1 cellular context compared by ENCODE assay signal in the genomic region with DNA sequence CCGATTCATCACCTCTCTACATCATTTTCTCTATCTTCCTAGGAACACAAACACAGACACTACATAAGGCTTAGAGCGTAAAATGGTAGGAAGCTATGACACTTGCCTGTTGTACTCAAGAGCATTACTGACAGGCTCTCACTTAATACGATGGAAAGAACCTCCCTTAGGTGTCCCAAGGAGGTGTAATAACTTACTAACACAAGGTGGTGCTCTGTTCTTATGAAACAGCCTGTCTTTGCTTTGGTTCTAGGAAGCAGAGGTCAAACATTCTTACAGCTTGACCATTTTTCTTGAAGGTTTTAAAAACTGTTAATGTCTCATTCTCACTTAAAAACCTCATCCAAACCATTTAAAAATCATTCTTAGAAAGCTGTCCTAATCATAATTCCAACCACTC.
TF ChIP-seq lines count a peak whose summit lies in the region.

No MANE protein-coding gene starts in this region.

TF ChIP-seq in HepG2, 621 proteins besides CTCF, POLR2A, EP300 and RAD21 (continued from another document and continues in another):
- TF ChIP-seq, protein P1, sequence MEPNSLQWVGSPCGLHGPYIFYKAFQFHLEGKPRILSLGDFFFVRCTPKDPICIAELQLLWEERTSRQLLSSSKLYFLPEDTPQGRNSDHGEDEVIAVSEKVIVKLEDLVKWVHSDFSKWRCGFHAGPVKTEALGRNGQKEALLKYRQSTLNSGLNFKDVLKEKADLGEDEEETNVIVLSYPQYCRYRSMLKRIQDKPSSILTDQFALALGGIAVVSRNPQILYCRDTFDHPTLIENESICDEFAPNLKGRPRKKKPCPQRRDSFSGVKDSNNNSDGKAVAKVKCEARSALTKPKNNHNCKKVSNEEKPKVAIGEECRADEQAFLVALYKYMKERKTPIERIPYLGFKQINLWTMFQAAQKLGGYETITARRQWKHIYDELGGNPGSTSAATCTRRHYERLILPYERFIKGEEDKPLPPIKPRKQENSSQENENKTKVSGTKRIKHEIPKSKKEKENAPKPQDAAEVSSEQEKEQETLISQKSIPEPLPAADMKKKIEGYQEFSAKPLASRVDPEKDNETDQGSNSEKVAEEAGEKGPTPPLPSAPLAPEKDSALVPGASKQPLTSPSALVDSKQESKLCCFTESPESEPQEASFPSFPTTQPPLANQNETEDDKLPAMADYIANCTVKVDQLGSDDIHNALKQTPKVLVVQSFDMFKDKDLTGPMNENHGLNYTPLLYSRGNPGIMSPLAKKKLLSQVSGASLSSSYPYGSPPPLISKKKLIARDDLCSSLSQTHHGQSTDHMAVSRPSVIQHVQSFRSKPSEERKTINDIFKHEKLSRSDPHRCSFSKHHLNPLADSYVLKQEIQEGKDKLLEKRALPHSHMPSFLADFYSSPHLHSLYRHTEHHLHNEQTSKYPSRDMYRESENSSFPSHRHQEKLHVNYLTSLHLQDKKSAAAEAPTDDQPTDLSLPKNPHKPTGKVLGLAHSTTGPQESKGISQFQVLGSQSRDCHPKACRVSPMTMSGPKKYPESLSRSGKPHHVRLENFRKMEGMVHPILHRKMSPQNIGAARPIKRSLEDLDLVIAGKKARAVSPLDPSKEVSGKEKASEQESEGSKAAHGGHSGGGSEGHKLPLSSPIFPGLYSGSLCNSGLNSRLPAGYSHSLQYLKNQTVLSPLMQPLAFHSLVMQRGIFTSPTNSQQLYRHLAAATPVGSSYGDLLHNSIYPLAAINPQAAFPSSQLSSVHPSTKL (CRISPR knock-in tag; IDR thresholded peaks at IDR 0.05): peak; percentile 46; the same call in 1 of the 2 replicates
- no peak for TF ChIP-seq ZNF660 (CRISPR knock-in tag; IDR thresholded peaks at IDR 0.05; ENCODE audit: borderline replicate concordance, low read depth)
- peak; percentile 38; the same call in 1 of the 2 replicates for TF ChIP-seq GATAD2A (CRISPR knock-in tag; IDR thresholded peaks at IDR 0.05)
- TF ChIP-seq, protein P2, sequence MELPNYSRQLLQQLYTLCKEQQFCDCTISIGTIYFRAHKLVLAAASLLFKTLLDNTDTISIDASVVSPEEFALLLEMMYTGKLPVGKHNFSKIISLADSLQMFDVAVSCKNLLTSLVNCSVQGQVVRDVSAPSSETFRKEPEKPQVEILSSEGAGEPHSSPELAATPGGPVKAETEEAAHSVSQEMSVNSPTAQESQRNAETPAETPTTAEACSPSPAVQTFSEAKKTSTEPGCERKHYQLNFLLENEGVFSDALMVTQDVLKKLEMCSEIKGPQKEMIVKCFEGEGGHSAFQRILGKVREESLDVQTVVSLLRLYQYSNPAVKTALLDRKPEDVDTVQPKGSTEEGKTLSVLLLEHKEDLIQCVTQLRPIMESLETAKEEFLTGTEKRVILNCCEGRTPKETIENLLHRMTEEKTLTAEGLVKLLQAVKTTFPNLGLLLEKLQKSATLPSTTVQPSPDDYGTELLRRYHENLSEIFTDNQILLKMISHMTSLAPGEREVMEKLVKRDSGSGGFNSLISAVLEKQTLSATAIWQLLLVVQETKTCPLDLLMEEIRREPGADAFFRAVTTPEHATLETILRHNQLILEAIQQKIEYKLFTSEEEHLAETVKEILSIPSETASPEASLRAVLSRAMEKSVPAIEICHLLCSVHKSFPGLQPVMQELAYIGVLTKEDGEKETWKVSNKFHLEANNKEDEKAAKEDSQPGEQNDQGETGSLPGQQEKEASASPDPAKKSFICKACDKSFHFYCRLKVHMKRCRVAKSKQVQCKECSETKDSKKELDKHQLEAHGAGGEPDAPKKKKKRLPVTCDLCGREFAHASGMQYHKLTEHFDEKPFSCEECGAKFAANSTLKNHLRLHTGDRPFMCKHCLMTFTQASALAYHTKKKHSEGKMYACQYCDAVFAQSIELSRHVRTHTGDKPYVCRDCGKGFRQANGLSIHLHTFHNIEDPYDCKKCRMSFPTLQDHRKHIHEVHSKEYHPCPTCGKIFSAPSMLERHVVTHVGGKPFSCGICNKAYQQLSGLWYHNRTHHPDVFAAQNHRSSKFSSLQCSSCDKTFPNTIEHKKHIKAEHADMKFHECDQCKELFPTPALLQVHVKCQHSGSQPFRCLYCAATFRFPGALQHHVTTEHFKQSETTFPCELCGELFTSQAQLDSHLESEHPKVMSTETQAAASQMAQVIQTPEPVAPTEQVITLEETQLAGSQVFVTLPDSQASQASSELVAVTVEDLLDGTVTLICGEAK (IDR thresholded peaks at IDR 0.05): no peak
- TF ChIP-seq, protein P2 (CRISPR knock-in tag; IDR thresholded peaks at IDR 0.05): no peak
- TF ChIP-seq ZNF577 (CRISPR knock-in tag; IDR thresholded peaks at IDR 0.05; ENCODE audit: borderline replicate concordance, low read depth): no peak
- no peak for TF ChIP-seq SP1 (IDR thresholded peaks at IDR 0.05)
- no peak for TF ChIP-seq SP1 (CRISPR knock-in tag; IDR thresholded peaks at IDR 0.05)
- TF ChIP-seq MXD4 (CRISPR knock-in tag; IDR thresholded peaks at IDR 0.05): no peak
- TF ChIP-seq POLR2AphosphoS5 (IDR thresholded peaks at IDR 0.05; ENCODE audit: low read depth, low read length): no peak
- no peak for TF ChIP-seq MAFF (IDR thresholded peaks at IDR 0.05; ENCODE audit: low read depth, low read length)
- TF ChIP-seq KMT2A (CRISPR knock-in tag; IDR thresholded peaks at IDR 0.05): no peak
- TF ChIP-seq, protein P3, sequence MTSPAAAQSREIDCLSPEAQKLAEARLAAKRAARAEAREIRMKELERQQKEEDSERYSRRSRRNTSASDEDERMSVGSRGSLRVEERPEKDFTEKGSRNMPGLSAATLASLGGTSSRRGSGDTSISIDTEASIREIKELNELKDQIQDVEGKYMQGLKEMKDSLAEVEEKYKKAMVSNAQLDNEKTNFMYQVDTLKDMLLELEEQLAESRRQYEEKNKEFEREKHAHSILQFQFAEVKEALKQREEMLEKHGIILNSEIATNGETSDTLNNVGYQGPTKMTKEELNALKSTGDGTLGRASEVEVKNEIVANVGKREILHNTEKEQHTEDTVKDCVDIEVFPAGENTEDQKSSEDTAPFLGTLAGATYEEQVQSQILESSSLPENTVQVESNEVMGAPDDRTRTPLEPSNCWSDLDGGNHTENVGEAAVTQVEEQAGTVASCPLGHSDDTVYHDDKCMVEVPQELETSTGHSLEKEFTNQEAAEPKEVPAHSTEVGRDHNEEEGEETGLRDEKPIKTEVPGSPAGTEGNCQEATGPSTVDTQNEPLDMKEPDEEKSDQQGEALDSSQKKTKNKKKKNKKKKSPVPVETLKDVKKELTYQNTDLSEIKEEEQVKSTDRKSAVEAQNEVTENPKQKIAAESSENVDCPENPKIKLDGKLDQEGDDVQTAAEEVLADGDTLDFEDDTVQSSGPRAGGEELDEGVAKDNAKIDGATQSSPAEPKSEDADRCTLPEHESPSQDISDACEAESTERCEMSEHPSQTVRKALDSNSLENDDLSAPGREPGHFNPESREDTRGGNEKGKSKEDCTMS (CRISPR knock-in tag; conservative IDR thresholded peaks at IDR 0.05): no peak
- TF ChIP-seq, protein P4, sequence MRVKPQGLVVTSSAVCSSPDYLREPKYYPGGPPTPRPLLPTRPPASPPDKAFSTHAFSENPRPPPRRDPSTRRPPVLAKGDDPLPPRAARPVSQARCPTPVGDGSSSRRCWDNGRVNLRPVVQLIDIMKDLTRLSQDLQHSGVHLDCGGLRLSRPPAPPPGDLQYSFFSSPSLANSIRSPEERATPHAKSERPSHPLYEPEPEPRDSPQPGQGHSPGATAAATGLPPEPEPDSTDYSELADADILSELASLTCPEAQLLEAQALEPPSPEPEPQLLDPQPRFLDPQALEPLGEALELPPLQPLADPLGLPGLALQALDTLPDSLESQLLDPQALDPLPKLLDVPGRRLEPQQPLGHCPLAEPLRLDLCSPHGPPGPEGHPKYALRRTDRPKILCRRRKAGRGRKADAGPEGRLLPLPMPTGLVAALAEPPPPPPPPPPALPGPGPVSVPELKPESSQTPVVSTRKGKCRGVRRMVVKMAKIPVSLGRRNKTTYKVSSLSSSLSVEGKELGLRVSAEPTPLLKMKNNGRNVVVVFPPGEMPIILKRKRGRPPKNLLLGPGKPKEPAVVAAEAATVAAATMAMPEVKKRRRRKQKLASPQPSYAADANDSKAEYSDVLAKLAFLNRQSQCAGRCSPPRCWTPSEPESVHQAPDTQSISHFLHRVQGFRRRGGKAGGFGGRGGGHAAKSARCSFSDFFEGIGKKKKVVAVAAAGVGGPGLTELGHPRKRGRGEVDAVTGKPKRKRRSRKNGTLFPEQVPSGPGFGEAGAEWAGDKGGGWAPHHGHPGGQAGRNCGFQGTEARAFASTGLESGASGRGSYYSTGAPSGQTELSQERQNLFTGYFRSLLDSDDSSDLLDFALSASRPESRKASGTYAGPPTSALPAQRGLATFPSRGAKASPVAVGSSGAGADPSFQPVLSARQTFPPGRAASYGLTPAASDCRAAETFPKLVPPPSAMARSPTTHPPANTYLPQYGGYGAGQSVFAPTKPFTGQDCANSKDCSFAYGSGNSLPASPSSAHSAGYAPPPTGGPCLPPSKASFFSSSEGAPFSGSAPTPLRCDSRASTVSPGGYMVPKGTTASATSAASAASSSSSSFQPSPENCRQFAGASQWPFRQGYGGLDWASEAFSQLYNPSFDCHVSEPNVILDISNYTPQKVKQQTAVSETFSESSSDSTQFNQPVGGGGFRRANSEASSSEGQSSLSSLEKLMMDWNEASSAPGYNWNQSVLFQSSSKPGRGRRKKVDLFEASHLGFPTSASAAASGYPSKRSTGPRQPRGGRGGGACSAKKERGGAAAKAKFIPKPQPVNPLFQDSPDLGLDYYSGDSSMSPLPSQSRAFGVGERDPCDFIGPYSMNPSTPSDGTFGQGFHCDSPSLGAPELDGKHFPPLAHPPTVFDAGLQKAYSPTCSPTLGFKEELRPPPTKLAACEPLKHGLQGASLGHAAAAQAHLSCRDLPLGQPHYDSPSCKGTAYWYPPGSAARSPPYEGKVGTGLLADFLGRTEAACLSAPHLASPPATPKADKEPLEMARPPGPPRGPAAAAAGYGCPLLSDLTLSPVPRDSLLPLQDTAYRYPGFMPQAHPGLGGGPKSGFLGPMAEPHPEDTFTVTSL (CRISPR knock-in tag; IDR thresholded peaks at IDR 0.05; ENCODE audit: borderline replicate concordance): no peak
- TF ChIP-seq, protein P5, sequence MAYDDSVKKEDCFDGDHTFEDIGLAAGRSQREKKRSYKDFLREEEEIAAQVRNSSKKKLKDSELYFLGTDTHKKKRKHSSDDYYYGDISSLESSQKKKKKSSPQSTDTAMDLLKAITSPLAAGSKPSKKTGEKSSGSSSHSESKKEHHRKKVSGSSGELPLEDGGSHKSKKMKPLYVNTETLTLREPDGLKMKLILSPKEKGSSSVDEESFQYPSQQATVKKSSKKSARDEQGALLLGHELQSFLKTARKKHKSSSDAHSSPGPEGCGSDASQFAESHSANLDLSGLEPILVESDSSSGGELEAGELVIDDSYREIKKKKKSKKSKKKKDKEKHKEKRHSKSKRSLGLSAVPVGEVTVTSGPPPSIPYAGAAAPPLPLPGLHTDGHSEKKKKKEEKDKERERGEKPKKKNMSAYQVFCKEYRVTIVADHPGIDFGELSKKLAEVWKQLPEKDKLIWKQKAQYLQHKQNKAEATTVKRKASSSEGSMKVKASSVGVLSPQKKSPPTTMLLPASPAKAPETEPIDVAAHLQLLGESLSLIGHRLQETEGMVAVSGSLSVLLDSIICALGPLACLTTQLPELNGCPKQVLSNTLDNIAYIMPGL (CRISPR knock-in tag; IDR thresholded peaks at IDR 0.05; ENCODE audit: borderline replicate concordance in 1 of 2, low read depth in 1 of 2): peak in 1 of 2 experiments; percentile 38; a peak in 1 of 4 replicates
- TF ChIP-seq ERF (CRISPR knock-in tag; IDR thresholded peaks at IDR 0.05): peak; percentile 58; the same call in 1 of the 2 replicates
- TF ChIP-seq ZNF746 (CRISPR knock-in tag; IDR thresholded peaks at IDR 0.05): no peak
- TF ChIP-seq, protein P6, sequence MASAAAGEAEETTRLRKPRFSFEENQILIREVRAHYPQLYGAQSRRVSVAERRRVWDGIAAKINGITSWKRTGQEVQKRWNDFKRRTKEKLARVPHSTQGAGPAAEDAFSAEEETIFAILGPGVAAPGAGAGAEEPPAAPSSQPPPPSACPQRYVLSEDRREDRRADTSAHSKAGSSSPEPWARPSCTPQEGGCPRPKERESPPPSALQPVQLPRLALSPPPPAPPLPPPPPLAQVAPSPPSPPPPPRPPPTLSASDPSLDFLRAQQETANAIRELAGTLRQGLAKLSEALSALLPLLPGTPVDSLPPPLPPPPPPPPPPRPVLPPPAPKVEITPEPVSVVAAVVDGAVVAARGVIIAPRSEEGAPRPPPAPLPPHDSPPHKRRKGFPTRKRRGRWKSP (CRISPR knock-in tag; IDR thresholded peaks at IDR 0.05): no peak
